In genomic region chr10:102120987-102121738, GRCh38 we compare ENCODE assay signal across 8 cellular contexts. TPM values are rescaled to one million over a fixed set of nuclear protein-coding genes. Genes with fewer than 3 reads are reported as not detected.
DNase-seq lines count a peak whose midpoint lies in the region; ATAC-seq and TF ChIP-seq lines count a peak whose summit lies in the region.

No MANE protein-coding gene starts in this region.

- peak overlapping the region; percentile 97 for H3K4me3 ChIP-seq in BJ (ENCODE audit: low read depth, low read length)

- H3K27me3 Mint-ChIP-seq in activated CD8-positive, alpha-beta T cell treated with anti-CD3 and anti-CD28 coated beads for 36 hours = no peaks in the 10 kb centered on the region
- H3K27me3 Mint-ChIP-seq in nephron progenitor cell (ENCODE audit: low read depth, poor library complexity) = no peaks in the 10 kb centered on the region

- H3K9me3 Mint-ChIP-seq in activated CD8-positive, alpha-beta T cell treated with anti-CD3 and anti-CD28 coated beads for 36 hours = no peaks in the 10 kb centered on the region
- H3K9me3 Mint-ChIP-seq in nephron progenitor cell = no peaks in the 10 kb centered on the region

- CTCF ChIA-PET in BJ (lab: Yijun Ruan, JAX) = interaction anchor here (0.8 to 2.2 kb wide), 4 partner anchors 11 to 48 kb away, joined by 3 to 19 read pairs (median 4); partner anchors contain the start of gene PPRC1
- CTCF ChIA-PET in HEK293T (lab: Yijun Ruan, JAX) = interaction anchor here (1.2 kb wide), 1 partner anchor 11 kb away, joined by 4 read pairs; the partner anchor contains the start of gene PPRC1
- CTCF ChIA-PET in activated CD8-positive, alpha-beta T cell treated with anti-CD3 and anti-CD28 coated beads for 36 hours (lab: Charles Lee) = interaction anchor here (0.9 to 4.5 kb wide), 2 partner anchors 10 to 285 kb away, joined by 3 to 40 read pairs; partner anchors contain the start of gene PPRC1

- POLR2A ChIA-PET in BJ (lab: Charles Lee) (interaction anchor here (0.5 kb wide), 1 partner anchor 290 kb away, joined by 3 read pairs; no protein-coding TSS in a partner anchor), HEK293T (lab: Yijun Ruan, JAX) (interaction anchor here (0.7 to 1.2 kb wide), 3 partner anchors 31 to 56 kb away, joined by 3 read pairs; partner anchors contain the start of genes HPS6 and NOLC1)
- POLR2A ChIA-PET in activated CD8-positive, alpha-beta T cell treated with anti-CD3 and anti-CD28 coated beads for 36 hours (lab: Charles Lee) = interaction anchor here (1.0 to 2.7 kb wide), 10 partner anchors 11 to 303 kb away, joined by 3 to 16 read pairs (median 4); partner anchors contain the start of genes NOLC1 and OGA

- TF ChIP-seq CTCF in BJ (IDR thresholded peaks at IDR 0.05; ENCODE audit: insufficient read depth, low read depth, low read length) (no peak), nephron progenitor cell (IDR thresholded peaks at IDR 0.05) (no peak)
- no peak for TF ChIP-seq CTCF in activated CD8-positive, alpha-beta T cell treated with anti-CD3 and anti-CD28 coated beads for 36 hours (IDR thresholded peaks at IDR 0.05)

- H3K27ac Mint-ChIP-seq in activated CD8-positive, alpha-beta T cell treated with anti-CD3 and anti-CD28 coated beads for 36 hours = peak overlapping the region; percentile 92
- peak overlapping the region; percentile 99 for H3K27ac Mint-ChIP-seq in nephron progenitor cell

- peaks cover 33% of the 10 kb centered on the region for H3K4me1 Mint-ChIP-seq in activated CD8-positive, alpha-beta T cell treated with anti-CD3 and anti-CD28 coated beads for 36 hours (ENCODE audit: low read depth)
- H3K4me1 Mint-ChIP-seq in nephron progenitor cell = peaks cover 59% of the 10 kb centered on the region

- DNase-seq in BJ (ENCODE audit: low read depth) (no peak), HEK293T (ENCODE audit: extremely low spot score) (no peak), fibroblast of the conjunctiva (ENCODE audit: low read depth) (peak; percentile 63), nephron progenitor cell (peak; percentile 73)
- DNase-seq in activated CD8-positive, alpha-beta T cell treated with anti-CD3 and anti-CD28 coated beads for 36 hours = peak; percentile 37

- H3K27me3 ChIP-seq in BJ (ENCODE audit: control insufficient read depth, insufficient read depth, low read length) = no peaks in the 10 kb centered on the region

- H3K4me3 Mint-ChIP-seq in activated CD8-positive, alpha-beta T cell treated with anti-CD3 and anti-CD28 coated beads for 36 hours = peak overlapping the region; percentile 84
- H3K4me3 Mint-ChIP-seq in nephron progenitor cell = peak overlapping the region; percentile 91

- peaks cover 5% of the 10 kb centered on the region for H3K36me3 Mint-ChIP-seq in activated CD8-positive, alpha-beta T cell treated with anti-CD3 and anti-CD28 coated beads for 36 hours (ENCODE audit: low read depth)
- H3K36me3 Mint-ChIP-seq in nephron progenitor cell (ENCODE audit: low read depth) = no peaks in the 10 kb centered on the region

- intact Hi-C loops in activated CD8-positive, alpha-beta T cell treated with anti-CD3 and anti-CD28 coated beads for 36 hours (cut with micrococcal nuclease) = no loop called here

- H3K36me3 ChIP-seq in BJ (ENCODE audit: control insufficient read depth, insufficient read depth, low read length) = no peaks in the 10 kb centered on the region; the same call in 1 of the 2 replicates

- no peak for ATAC-seq in activated CD8-positive, alpha-beta T cell treated with anti-CD3 and anti-CD28 coated beads for 36 hours
- ATAC-seq in GM21576 (IDR thresholded peaks at IDR 0.05; ENCODE audit: unreplicated experiment) (no peak), GM18868 (IDR thresholded peaks at IDR 0.05; ENCODE audit: unreplicated experiment) (no peak), GM18502 (IDR thresholded peaks at IDR 0.05; ENCODE audit: poor library complexity, unreplicated experiment) (no peak)

TF ChIP-seq in HEK293T, 16 proteins besides CTCF, POLR2A, EP300 and RAD21:
- TF ChIP-seq L3MBTL2 (conservative IDR thresholded peaks at IDR 0.05) (0 out of 2 replicates have a peak, but pooled peaks have one; percentile 3), ARNT (IDR thresholded peaks at IDR 0.05) (no peak), SUZ12 (IDR thresholded peaks at IDR 0.05) (no peak)

RNA-seq across cellular contexts. Expression of gene LDB1, which starts 1.0 kb away (rescaled TPM):
- polyA plus RNA-seq in BJ (2011; rRNA removed) = 85.3 and 115 TPM in 2 replicates
- polyA minus RNA-seq in BJ (2011; rRNA and poly(A)+ RNA removed) = 112 and 166 TPM in 2 replicates
- 10 to 100 TPM; 68.5 to 70.9 TPM for total RNA-seq in activated CD8-positive, alpha-beta T cell treated with anti-CD3 and anti-CD28 coated beads for 36 hours

RNA-seq across cellular contexts. Expression of gene PPRC1, which starts 11.7 kb away (rescaled TPM):
- 11.0 and 17.3 TPM in 2 replicates for polyA plus RNA-seq in BJ (2011; rRNA removed)
- 25.6 and 28.5 TPM in 2 replicates for polyA minus RNA-seq in BJ (2011; rRNA and poly(A)+ RNA removed)
- total RNA-seq in activated CD8-positive, alpha-beta T cell treated with anti-CD3 and anti-CD28 coated beads for 36 hours = 10 to 100 TPM; 68.6 to 72.2 TPM

RNA-seq across cellular contexts. Expression of gene NOLC1, which starts 31.0 kb away (rescaled TPM):
- 47.5 and 49.2 TPM in 2 replicates for polyA plus RNA-seq in BJ (2011; rRNA removed)
- polyA minus RNA-seq in BJ (2011; rRNA and poly(A)+ RNA removed) = 12.9 and 19.3 TPM in 2 replicates
- 100 to 1,000 TPM; 210 to 215 TPM for total RNA-seq in activated CD8-positive, alpha-beta T cell treated with anti-CD3 and anti-CD28 coated beads for 36 hours

RNA-seq across cellular contexts. Expression of gene HPS6, which starts 56.0 kb away (rescaled TPM):
- polyA plus RNA-seq in BJ (2011; rRNA removed) = 8.3 and 11.8 TPM in 2 replicates
- polyA minus RNA-seq in BJ (2011; rRNA and poly(A)+ RNA removed) = 13.3 and 18.7 TPM in 2 replicates
- total RNA-seq in activated CD8-positive, alpha-beta T cell treated with anti-CD3 and anti-CD28 coated beads for 36 hours = 10 to 100 TPM; 18.0 to 18.1 TPM

Comparison
In these comparisons a context has a peak if more than half of its experiments do, and no peak if none do; other contexts are left out.
1. DNase-seq: peak in activated CD8-positive, alpha-beta T cell treated with anti-CD3 and anti-CD28 coated beads for 36 hours (single experiment), fibroblast of the conjunctiva (single experiment) and nephron progenitor cell (single experiment); none in BJ (single experiment) and HEK293T (single experiment).